9 cellular contexts compared by ENCODE assay signal in the genomic region with DNA sequence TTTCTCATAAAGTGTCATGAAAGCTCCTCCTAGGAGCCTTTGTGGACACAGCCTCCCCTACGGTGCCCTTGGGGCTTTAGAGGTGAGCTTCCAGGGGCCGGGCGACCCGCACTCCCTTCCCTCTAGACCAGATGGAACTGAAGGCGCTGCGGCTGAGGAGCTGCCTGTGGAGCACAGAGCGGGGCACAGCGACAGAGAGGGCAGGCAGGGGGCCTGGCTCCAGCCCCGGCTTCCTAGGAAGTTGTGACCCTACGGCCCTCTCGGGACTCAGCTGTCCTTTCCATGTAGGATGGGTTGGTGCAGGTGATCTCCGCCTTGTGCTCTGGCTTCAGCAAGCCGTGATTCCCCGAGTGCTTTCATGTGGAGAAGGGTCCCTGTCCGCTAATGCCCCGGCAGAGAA. TPM values are rescaled to one million over a fixed set of nuclear protein-coding genes. Genes with fewer than 3 reads are reported as not detected.
DNase-seq lines count a peak whose midpoint lies in the region; ATAC-seq and TF ChIP-seq lines count a peak whose summit lies in the region.
"Had no signal": no experiment of that assay in that cellular context is flagged by ENCODE, and none has a peak within 500 bp of the region (broad histone marks: within the 10 kb centered on the region; RNA-seq: fewer than 3 reads in every experiment).

No MANE protein-coding gene starts in this region.

- no peak overlapping the region for H2BK15ac ChIP-seq in mesendoderm (replicated peaks; ENCODE audit: low read depth)

- CTCF ChIA-PET in CD8-positive, alpha-beta T cell (lab: Charles Lee), result interaction anchor here (0.6 to 3.9 kb wide), 30 partner anchors 9 to 772 kb away, joined by 3 to 65 read pairs (median 5); a partner anchor contains a TSS
- CTCF ChIA-PET in activated naive CD4-positive, alpha-beta T cell treated with anti-CD3 and anti-CD28 coated beads, Interleukin-2, amount 10 ng/mL, durations not matched to agents 7 days and 5 days (lab: Charles Lee), result interaction anchor here (0.8 to 5.0 kb wide), 30 partner anchors 8 to 758 kb away, joined by 3 to 36 read pairs (median 5); a partner anchor contains a TSS

- no peaks in the 10 kb centered on the region for H3K9me3 ChIP-seq in CD8-positive, alpha-beta T cell (ENCODE audit: low read length)
- no peaks in the 10 kb centered on the region for H3K9me3 ChIP-seq in HUES48 (ENCODE audit: control insufficient read depth, insufficient read depth, low read length)
- H3K9me3 ChIP-seq in transverse colon, result no peaks in the 10 kb centered on the region

- no peak for DNase-seq in CD8-positive, alpha-beta T cell
- no peak for DNase-seq in central memory CD8-positive, alpha-beta T cell (ENCODE audit: low spot score in 2 of 2)
- DNase-seq in mesendoderm (no peak), transverse colon (no peak), AG08395 (ENCODE audit: low spot score) (no peak)
- DNase-seq in activated naive CD4-positive, alpha-beta T cell treated with anti-CD3 and anti-CD28 coated beads, Interleukin-2, amount 10 ng/mL, durations not matched to agents 7 days and 5 days, result no peak

- TF ChIP-seq EP300 in transverse colon (IDR thresholded peaks at IDR 0.05; ENCODE audit: low read depth), result no peak

- H3K4me1 Mint-ChIP-seq in CD8-positive, alpha-beta T cell (ENCODE audit: low read depth), result peaks cover 42% of the 10 kb centered on the region
- peaks cover 5% of the 10 kb centered on the region for H3K4me1 Mint-ChIP-seq in central memory CD8-positive, alpha-beta T cell
- peaks cover 43% of the 10 kb centered on the region for H3K4me1 Mint-ChIP-seq in activated naive CD4-positive, alpha-beta T cell treated with anti-CD3 and anti-CD28 coated beads, Interleukin-2, amount 10 ng/mL, durations not matched to agents 7 days and 5 days

- H3K27ac Mint-ChIP-seq in CD8-positive, alpha-beta T cell, result no peak overlapping the region
- H3K27ac Mint-ChIP-seq in central memory CD8-positive, alpha-beta T cell (ENCODE audit: low read depth), result no peak overlapping the region
- H3K27ac Mint-ChIP-seq in activated naive CD4-positive, alpha-beta T cell treated with anti-CD3 and anti-CD28 coated beads, Interleukin-2, amount 10 ng/mL, durations not matched to agents 7 days and 5 days, result no peak overlapping the region

- H2BK120ac ChIP-seq in mesendoderm (ENCODE audit: low read depth, low read length), result no peak overlapping the region

- no CpG with 5 or more reads among the region's 16 CpGs for WGBS in mesendoderm (ENCODE audit: extremely low coverage, insufficient coverage, low lambda C conversion rate)
- 87% methylated on average over 15 of the region's 16 CpGs; no CpG with 5 or more reads in 1 of the 2 donors for WGBS in transverse colon (ENCODE audit: low coverage in 1 of 2), 2 donors

- peaks cover 30% of the 10 kb centered on the region for H3K4me1 ChIP-seq in CD8-positive, alpha-beta T cell (ENCODE audit: insufficient read depth, low read length)
- H3K4me1 ChIP-seq in HUES48 (ENCODE audit: control insufficient read depth, insufficient read depth, low read length) (no peaks in the 10 kb centered on the region), mesendoderm (ENCODE audit: control insufficient read depth, low read depth, low read length) (peaks cover 4% of the 10 kb centered on the region), transverse colon (peaks cover 0 to 8% (median 3%) of the 10 kb centered on the region in 4 donors)

- H3K4me2 ChIP-seq in mesendoderm (ENCODE audit: low read length), result peak overlapping the region; percentile 44

- H3K9ac ChIP-seq in HUES48 (ENCODE audit: low read depth, low read length), result no peak overlapping the region
- peak overlapping the region; percentile 21 for H3K9ac ChIP-seq in mesendoderm (ENCODE audit: low read length)

- no peak overlapping the region for H3K4ac ChIP-seq in mesendoderm (ENCODE audit: low read depth, low read length)

- H3K4me3 ChIP-seq in CD8-positive, alpha-beta T cell (ENCODE audit: low read depth, low read length), result no peak overlapping the region
- H3K4me3 ChIP-seq in HUES48 (ENCODE audit: low read depth, low read length), result peak overlapping the region; percentile 67
- no peak overlapping the region for H3K4me3 ChIP-seq in mesendoderm (ENCODE audit: low read length)
- H3K4me3 ChIP-seq in transverse colon, result peak overlapping the region in 1 of 4 donors; percentile 37

- intact Hi-C loops in CD8-positive, alpha-beta T cell (cut with DNase I, micrococcal nuclease), result loop anchor here in 1 of 2 experiments (2.0 kb wide), 1 partner anchor 18 kb away; no protein-coding TSS in a partner anchor
- intact Hi-C loops in transverse colon (cut with DNase I; ENCODE audit: low total_unique reads), result no loop called here

- TF ChIP-seq CTCF in CD8-positive, alpha-beta T cell (IDR thresholded peaks at IDR 0.05), result no peak
- no peak for TF ChIP-seq CTCF in transverse colon (IDR thresholded peaks at IDR 0.05)

- H3K18ac ChIP-seq in mesendoderm (ENCODE audit: low read length), result peak overlapping the region; percentile 16

- no peak for ATAC-seq in CD8-positive, alpha-beta T cell
- no peak for ATAC-seq in central memory CD8-positive, alpha-beta T cell (replicated peaks; ENCODE audit: extremely low read depth, poor library complexity, severe bottlenecking)
- ATAC-seq in GM19455 (IDR thresholded peaks at IDR 0.05; ENCODE audit: unreplicated experiment), result no peak

- no peak for TF ChIP-seq POLR2A in transverse colon (IDR thresholded peaks at IDR 0.05)

- H3K27me3 ChIP-seq in CD8-positive, alpha-beta T cell (ENCODE audit: insufficient read depth, low read length), result no peaks in the 10 kb centered on the region
- H3K27me3 ChIP-seq in HUES48 (ENCODE audit: control insufficient read depth, insufficient read depth, low read length) (peaks cover 7% of the 10 kb centered on the region), mesendoderm (ENCODE audit: insufficient read depth, low read length, poor library complexity) (no peaks in the 10 kb centered on the region), transverse colon (no peaks in the 10 kb centered on the region)

- peak overlapping the region; percentile 49 for H3K56ac ChIP-seq in mesendoderm (ENCODE audit: low read length)

- peak overlapping the region; percentile 76 for H3K4me3 Mint-ChIP-seq in CD8-positive, alpha-beta T cell
- peak overlapping the region; percentile 43 for H3K4me3 Mint-ChIP-seq in central memory CD8-positive, alpha-beta T cell
- H3K4me3 Mint-ChIP-seq in activated naive CD4-positive, alpha-beta T cell treated with anti-CD3 and anti-CD28 coated beads, Interleukin-2, amount 10 ng/mL, durations not matched to agents 7 days and 5 days, result no peak overlapping the region

- in situ Hi-C loops in transverse colon (cut with MboI; ENCODE audit: low pct_ligation_motif_present in 1 of 4, low pct_unique_long_range_greater_than_20kb in 1 of 4, low sequenced_read_pairs in 3 of 4), result loop anchor here in 2 of 4 donors (25.0 kb wide), 2 partner anchors 738 to 763 kb away; a partner anchor contains a TSS

- H4K5ac ChIP-seq in mesendoderm (ENCODE audit: low read length), result no peak overlapping the region

- no peaks in the 10 kb centered on the region for H3K36me3 ChIP-seq in CD8-positive, alpha-beta T cell (ENCODE audit: insufficient read depth, low read length)
- H3K36me3 ChIP-seq in HUES48 (ENCODE audit: control insufficient read depth, insufficient read depth, low read length), result no peaks in the 10 kb centered on the region
- H3K36me3 ChIP-seq in mesendoderm (ENCODE audit: control insufficient read depth, insufficient read depth, low read length), result no peaks in the 10 kb centered on the region
- H3K36me3 ChIP-seq in transverse colon, result no peaks in the 10 kb centered on the region

- H3K23ac ChIP-seq in mesendoderm (ENCODE audit: low read length), result peak overlapping the region; percentile 55

- H3K9me3 Mint-ChIP-seq in CD8-positive, alpha-beta T cell, result peaks cover 2% of the 10 kb centered on the region
- H3K9me3 Mint-ChIP-seq in central memory CD8-positive, alpha-beta T cell, result no peaks in the 10 kb centered on the region
- H3K9me3 Mint-ChIP-seq in activated naive CD4-positive, alpha-beta T cell treated with anti-CD3 and anti-CD28 coated beads, Interleukin-2, amount 10 ng/mL, durations not matched to agents 7 days and 5 days, result peaks cover 2% of the 10 kb centered on the region
- H3K9me3 Mint-ChIP-seq: activated T-cell treated with anti-CD3 and anti-CD28 coated beads, Interleukin-2, amount 50 U/mL, for 4 hours had no signal

- H3K79me1 ChIP-seq in mesendoderm (ENCODE audit: low read length), result no peaks in the 10 kb centered on the region

- no peak overlapping the region for H2BK5ac ChIP-seq in mesendoderm (ENCODE audit: low read length)

- H3K36me3 Mint-ChIP-seq in CD8-positive, alpha-beta T cell, result no peaks in the 10 kb centered on the region
- H3K36me3 Mint-ChIP-seq in central memory CD8-positive, alpha-beta T cell (ENCODE audit: insufficient read depth), result peaks cover 2% of the 10 kb centered on the region
- H3K36me3 Mint-ChIP-seq in activated naive CD4-positive, alpha-beta T cell treated with anti-CD3 and anti-CD28 coated beads, Interleukin-2, amount 10 ng/mL, durations not matched to agents 7 days and 5 days, result no peaks in the 10 kb centered on the region

- H3K27me3 Mint-ChIP-seq in CD8-positive, alpha-beta T cell (ENCODE audit: low read depth), result no peaks in the 10 kb centered on the region
- H3K27me3 Mint-ChIP-seq in central memory CD8-positive, alpha-beta T cell, result no peaks in the 10 kb centered on the region
- H3K27me3 Mint-ChIP-seq in activated naive CD4-positive, alpha-beta T cell treated with anti-CD3 and anti-CD28 coated beads, Interleukin-2, amount 10 ng/mL, durations not matched to agents 7 days and 5 days, result peaks cover 48% of the 10 kb centered on the region

- H3K27ac ChIP-seq in CD8-positive, alpha-beta T cell (ENCODE audit: low read depth, low read length), result no peak overlapping the region
- H3K27ac ChIP-seq in HUES48 (ENCODE audit: low read depth, low read length), result no peak overlapping the region
- H3K27ac ChIP-seq in mesendoderm (ENCODE audit: low read depth, low read length), result no peak overlapping the region
- no peak overlapping the region for H3K27ac ChIP-seq in transverse colon

- H2AK5ac ChIP-seq in mesendoderm (ENCODE audit: low read length), result no peak overlapping the region

- no peak overlapping the region for H4K8ac ChIP-seq in mesendoderm (ENCODE audit: low read depth, low read length)

- H3K79me2 ChIP-seq in mesendoderm (ENCODE audit: control insufficient read depth, insufficient read depth, low read length), result no peaks in the 10 kb centered on the region

- POLR2A ChIA-PET in CD8-positive, alpha-beta T cell (lab: Charles Lee), result interaction anchor here (1.0 to 2.3 kb wide), 2 partner anchors 18 to 131 kb away, joined by 4 to 8 read pairs; no protein-coding TSS in a partner anchor

RNA-seq across cellular contexts. Expression of a gene that starts 23.6 kb away (rescaled TPM):
- total RNA-seq in CD8-positive, alpha-beta T cell, result under 1 TPM; 0.19 to 0.35 TPM
- polyA plus RNA-seq in mesendoderm (2013, experiment 1 of 2), result 13.0 TPM
- 13.9 TPM for polyA plus RNA-seq in mesendoderm (2013, experiment 2 of 2)
- total RNA-seq in transverse colon, result 1 to 10 TPM; 1.7 to 4.9 (median 2.1) TPM
